ENCODE assay signal across 9 cellular contexts in the genomic region with DNA sequence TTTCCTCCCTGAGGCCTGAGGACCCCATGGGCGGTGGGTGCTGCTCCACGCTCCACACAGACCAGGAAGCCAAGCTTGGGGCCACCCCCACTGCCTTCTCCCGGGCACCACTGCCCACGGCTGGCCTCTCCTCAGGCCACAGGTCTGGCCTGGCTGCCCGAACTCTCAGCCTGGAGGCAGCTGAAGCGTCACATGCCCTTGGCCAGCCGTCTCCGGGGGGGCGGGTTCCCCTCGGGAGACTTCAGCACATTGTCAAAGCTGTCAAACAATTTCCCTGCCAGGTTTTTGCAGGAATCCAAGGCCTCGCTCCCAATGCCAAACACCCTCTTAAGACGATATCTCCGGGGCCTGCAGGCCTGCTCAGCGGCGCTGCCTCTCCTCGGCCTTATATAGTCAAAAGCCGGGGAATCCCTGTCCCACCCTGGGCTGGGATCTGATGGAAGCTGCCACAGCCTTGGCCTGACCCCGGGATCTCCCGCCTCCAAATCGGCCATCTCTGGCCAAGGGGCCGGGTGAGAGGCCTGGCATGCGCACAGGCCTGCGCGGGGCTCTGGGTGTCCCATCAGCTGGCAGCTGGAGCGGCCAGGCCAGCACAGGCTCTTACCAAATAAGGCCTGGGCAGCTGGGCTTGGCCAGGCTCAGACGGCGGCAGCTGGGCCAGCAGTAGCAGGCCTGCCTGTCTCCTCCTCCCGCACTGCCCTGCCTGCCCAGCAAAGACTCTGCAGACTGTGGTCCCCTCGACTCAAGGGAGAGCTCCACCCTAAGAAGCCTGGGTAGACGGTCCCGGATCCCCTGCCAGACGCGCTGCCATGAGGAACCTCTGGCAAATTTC. TPM values are rescaled to one million over a fixed set of nuclear protein-coding genes. Genes with fewer than 3 reads are reported as not detected.
DNase-seq lines count a peak whose midpoint lies in the region; ATAC-seq and TF ChIP-seq lines count a peak whose summit lies in the region.
"Had no signal": no experiment of that assay in that cellular context is flagged by ENCODE, and none has a peak within 500 bp of the region (broad histone marks: within the 10 kb centered on the region; RNA-seq: fewer than 3 reads in every experiment).

No MANE protein-coding gene starts in this region.

- peaks cover 64% of the 10 kb centered on the region for H3K4me1 ChIP-seq in BLaER1
- H3K4me1 ChIP-seq in cardiac muscle cell (ENCODE audit: low read depth) = peaks cover 69% of the 10 kb centered on the region
- peaks cover 24% of the 10 kb centered on the region for H3K4me1 ChIP-seq in ovary (ENCODE audit: insufficient read depth)

- WGBS in ovary, 3 donors = 6 to 17% (median 9%) methylated on average over 31 to 33 of the region's 33 CpGs

- no peaks in the 10 kb centered on the region for H3K36me3 ChIP-seq in BLaER1
- peaks cover 5% of the 10 kb centered on the region for H3K36me3 ChIP-seq in cardiac muscle cell
- no peaks in the 10 kb centered on the region for H3K36me3 ChIP-seq in ovary

- TF ChIP-seq POLR2A in ovary (IDR thresholded peaks at IDR 0.05) = no peak

- H3K4me3 Mint-ChIP-seq in type B pancreatic cell = no peak overlapping the region
- H3K4me3 Mint-ChIP-seq: T-helper 1 cell treated with Interleukin-12 subunit alpha and Interleukin-12 subunit beta and Interleukin-4 antibody, amounts not matched to agents 30 μg/mL and 1 μg/mL, for 36 hours had no signal

- H3K4me1 Mint-ChIP-seq in type B pancreatic cell (ENCODE audit: unreplicated experiment) = peaks cover 22% of the 10 kb centered on the region

- in situ Hi-C loops in KBM-7 (cut with MboI; ENCODE audit: low pct_unique_long_range_greater_than_20kb, low sequenced_read_pairs) = no loop called here

- no peaks in the 10 kb centered on the region for H3K9me3 Mint-ChIP-seq in type B pancreatic cell

- H3K27me3 Mint-ChIP-seq in type B pancreatic cell = peaks cover 9% of the 10 kb centered on the region

- ATAC-seq in GM18511 (IDR thresholded peaks at IDR 0.05; ENCODE audit: unreplicated experiment) = no peak
- ATAC-seq in GM21786 (IDR thresholded peaks at IDR 0.05; ENCODE audit: unreplicated experiment) = no peak

- TF ChIP-seq CTCF in cardiac muscle cell (IDR thresholded peaks at IDR 0.05; ENCODE audit: low read depth, low read length) (no peak), ovary (IDR thresholded peaks at IDR 0.05) (no peak), type B pancreatic cell (conservative IDR thresholded peaks at IDR 0.05) (no peak)

- peaks cover 12% of the 10 kb centered on the region for H3K9me3 ChIP-seq in BLaER1
- H3K9me3 ChIP-seq in cardiac muscle cell (ENCODE audit: low read depth) = no peaks in the 10 kb centered on the region
- H3K9me3 ChIP-seq in ovary = no peaks in the 10 kb centered on the region

- H3K4me3 ChIP-seq in BLaER1 (no peak overlapping the region), cardiac muscle cell (no peak overlapping the region), ovary (no peak overlapping the region)

- H3K9ac ChIP-seq in BLaER1 = peak overlapping the region; percentile 44

- no peaks in the 10 kb centered on the region for H3K36me3 Mint-ChIP-seq in type B pancreatic cell

- DNase-seq in SHP77 treated with DMSO at 0.1 percent for 48 hours (lab: John Stamatoyannopoulos, UW) (peak; percentile 88), cardiac muscle cell (ENCODE audit: low read depth in 1 of 2, low spot score in 1 of 2) (peak; percentile 77 to 96), ovary (peak; percentile 71 to 90 (median 83)), type B pancreatic cell (ENCODE audit: extremely low spot score, unreplicated experiment) (no peak), KBM-7 (no peak)

- no peaks in the 10 kb centered on the region for H4K20me1 ChIP-seq in BLaER1

- no peak for TF ChIP-seq EP300 in ovary (IDR thresholded peaks at IDR 0.05)

- H3K4me2 ChIP-seq in BLaER1 = peak overlapping the region; percentile 64

- no peaks in the 10 kb centered on the region for H3K27me3 ChIP-seq in BLaER1
- H3K27me3 ChIP-seq in cardiac muscle cell = no peaks in the 10 kb centered on the region
- no peaks in the 10 kb centered on the region for H3K27me3 ChIP-seq in ovary

- H3K27ac ChIP-seq in BLaER1 = peak overlapping the region; percentile 63
- peak overlapping the region; percentile 100 for H3K27ac ChIP-seq in cardiac muscle cell
- peak overlapping the region; percentile 65 to 81 for H3K27ac ChIP-seq in ovary

- intact Hi-C loops in ovary (cut with DNase I) = loop anchor here in 2 of 4 donors (2.0 to 10.0 kb wide), 3 partner anchors 39 to 54 kb away; a partner anchor contains a TSS

- no peak overlapping the region for H3K27ac Mint-ChIP-seq in type B pancreatic cell
- H3K27ac Mint-ChIP-seq: T-helper 1 cell treated with Interleukin-12 subunit alpha and Interleukin-12 subunit beta and Interleukin-4 antibody, amounts not matched to agents 30 μg/mL and 1 μg/mL, for 36 hours had no signal

RNA-seq across cellular contexts. Expression of a gene that starts 49.7 kb away (rescaled TPM):
- total RNA-seq in cardiac muscle cell (420 and 625 TPM in 2 replicates), ovary (10 to 100 TPM; 20.0 to 77.6 (median 39.3) TPM), type B pancreatic cell (ENCODE audit: low replicate concordance) (15.2 and 26.5 TPM in 2 replicates)
- polyA plus RNA-seq in cardiac muscle cell (404 and 626 TPM in 2 replicates), ovary (10 to 100 TPM in 1 of 2 donors, 1 to 10 TPM in 1; 6.3 to 36.6 TPM)

Comparison
In these comparisons a context has a peak if more than half of its experiments do, and no peak if none do; other contexts are left out.
1. DNase-seq: peak in SHP77 treated with DMSO at 0.1 percent for 48 hours (single experiment), cardiac muscle cell (2 of 2) and ovary (5 of 5); none in type B pancreatic cell (single experiment) and KBM-7 (single experiment).
2. Peak in every context shown above with its lines, with median percentiles within 50 percentile points of each other: H3K27ac ChIP-seq.